ENCODE assay signal across 7 cellular contexts in genomic region chr1:43194509-43194908, GRCh38.
"Had no signal": no experiment of that assay in that cellular context is flagged by ENCODE, and none has a peak within 500 bp of the region (broad histone marks: within the 10 kb centered on the region; RNA-seq: fewer than 3 reads in every experiment).

No MANE protein-coding gene starts in this region.

- H3K4me3 ChIP-seq: GM12878 had no signal

- ATAC-seq: GM12878 had no signal

- FAIRE-seq: GM12878, GM12891, GM12892, GM18507, GM19239 had no signal

- DNase-seq: GDM1, GF-D8 had no signal
